ENCODE assay signal across 2 cellular contexts in genomic region chr7:100779359-100779758, GRCh38.
TF ChIP-seq lines count a peak whose summit lies in the region.

No MANE protein-coding gene starts in this region.

TF ChIP-seq in GM23338, 12 proteins besides CTCF, POLR2A, EP300 and RAD21 (continued from another document):
- TF ChIP-seq REST (IDR thresholded peaks at IDR 0.05; ENCODE audit: unreplicated experiment) (no peak), EZH2 (IDR thresholded peaks at IDR 0.05; ENCODE audit: low read depth, unreplicated experiment) (no peak), ZNF462 (CRISPR knock-in tag; IDR thresholded peaks at IDR 0.05) (no peak), JUNB (IDR thresholded peaks at IDR 0.05; ENCODE audit: unreplicated experiment) (no peak)

TF ChIP-seq in SK-N-SH treated with all-trans-retinoic acid at 6 μM for 48 hours, 23 proteins besides CTCF, POLR2A, EP300 and RAD21 (continued from another document):
- TF ChIP-seq GLIS3 (CRISPR knock-in tag; IDR thresholded peaks at IDR 0.05), result no peak
- no peak for TF ChIP-seq ARNTL (CRISPR knock-in tag; IDR thresholded peaks at IDR 0.05; ENCODE audit: borderline replicate concordance, low read depth)
